In genomic region chr5:138605254-138605972, GRCh38 we compare ENCODE assay signal across 11 cellular contexts. TPM values are rescaled to one million over a fixed set of nuclear protein-coding genes. Genes with fewer than 3 reads are reported as not detected.
A peak's percentile ranks its signal among the peaks of the same experiment; 100 is the strongest.
DNase-seq lines count a peak whose midpoint lies in the region; ATAC-seq and TF ChIP-seq lines count a peak whose summit lies in the region.
"Had no signal": no experiment of that assay in that cellular context is flagged by ENCODE, and none has a peak within 500 bp of the region (broad histone marks: within the 10 kb centered on the region; RNA-seq: fewer than 3 reads in every experiment).

No MANE protein-coding gene starts in this region.

- TF ChIP-seq POLR2A in GM18505 (IDR thresholded peaks at IDR 0.05; ENCODE audit: borderline replicate concordance, extremely low read depth, insufficient read depth, insufficient read length): no peak

- H3K4me1 Mint-ChIP-seq in activated T-cell treated with anti-CD3 and anti-CD28 coated beads, Interleukin-2, amount 50 U/mL, for 4 hours (ENCODE audit: low read depth): peaks cover 12% of the 10 kb centered on the region
- H3K4me1 Mint-ChIP-seq in activated T-cell treated with anti-CD3 and anti-CD28 coated beads, Interleukin-2, amount 50 U/mL, for 24 hours (ENCODE audit: low read depth): peaks cover 19% of the 10 kb centered on the region

- no peak overlapping the region for H3K4me3 Mint-ChIP-seq in activated T-cell treated with anti-CD3 and anti-CD28 coated beads, Interleukin-2, amount 50 U/mL, for 4 hours
- H3K4me3 Mint-ChIP-seq in activated T-cell treated with anti-CD3 and anti-CD28 coated beads, Interleukin-2, amount 50 U/mL, for 24 hours: no peak overlapping the region
- H3K4me3 Mint-ChIP-seq: activated CD8-positive, alpha-beta T cell treated with anti-CD3 and anti-CD28 coated beads, Interleukin-2, amount 10 ng/mL, durations not matched to agents 7 days and 5 days had no signal

- no peaks in the 10 kb centered on the region for H3K36me3 Mint-ChIP-seq in activated T-cell treated with anti-CD3 and anti-CD28 coated beads, Interleukin-2, amount 50 U/mL, for 4 hours (ENCODE audit: insufficient read depth)
- H3K36me3 Mint-ChIP-seq in activated T-cell treated with anti-CD3 and anti-CD28 coated beads, Interleukin-2, amount 50 U/mL, for 24 hours (ENCODE audit: low read depth): no peaks in the 10 kb centered on the region

- H3K9me3 Mint-ChIP-seq in activated T-cell treated with anti-CD3 and anti-CD28 coated beads, Interleukin-2, amount 50 U/mL, for 4 hours: no peaks in the 10 kb centered on the region
- no peaks in the 10 kb centered on the region for H3K9me3 Mint-ChIP-seq in activated T-cell treated with anti-CD3 and anti-CD28 coated beads, Interleukin-2, amount 50 U/mL, for 24 hours

- no peak for TF ChIP-seq CTCF in colonic mucosa (IDR thresholded peaks at IDR 0.05)

- no peaks in the 10 kb centered on the region for H3K27me3 ChIP-seq in colonic mucosa

- H3K27ac ChIP-seq in colonic mucosa: no peak overlapping the region
- H3K27ac ChIP-seq: psoas muscle had no signal

- peaks cover 44% of the 10 kb centered on the region for H3K27me3 Mint-ChIP-seq in activated T-cell treated with anti-CD3 and anti-CD28 coated beads, Interleukin-2, amount 50 U/mL, for 4 hours (ENCODE audit: low read depth)
- peaks cover 70% of the 10 kb centered on the region for H3K27me3 Mint-ChIP-seq in activated T-cell treated with anti-CD3 and anti-CD28 coated beads, Interleukin-2, amount 50 U/mL, for 24 hours

- H3K27ac Mint-ChIP-seq in activated T-cell treated with anti-CD3 and anti-CD28 coated beads, Interleukin-2, amount 50 U/mL, for 24 hours: no peak overlapping the region
- H3K27ac Mint-ChIP-seq: activated CD8-positive, alpha-beta T cell treated with anti-CD3 and anti-CD28 coated beads, Interleukin-2, amount 10 ng/mL, durations not matched to agents 7 days and 5 days had no signal

- H3K9ac ChIP-seq in colonic mucosa (ENCODE audit: low read depth in 2 of 2, low read length in 2 of 2): no peak overlapping the region

- ATAC-seq in GM18505 (IDR thresholded peaks at IDR 0.05; ENCODE audit: unreplicated experiment) (peak; percentile 64), GM21367 (IDR thresholded peaks at IDR 0.05; ENCODE audit: unreplicated experiment) (peak; percentile 41), HG03457 (IDR thresholded peaks at IDR 0.05; ENCODE audit: unreplicated experiment) (peak; percentile 57), left lobe of liver (peak; percentile 52)
- ATAC-seq in activated T-cell treated with anti-CD3 and anti-CD28 coated beads, Interleukin-2, amount 50 U/mL, for 4 hours: no peak
- ATAC-seq: activated CD8-positive, alpha-beta T cell treated with anti-CD3 and anti-CD28 coated beads, Interleukin-2, amount 10 ng/mL, durations not matched to agents 7 days and 5 days; psoas muscle had no signal

- H3K9me3 ChIP-seq in colonic mucosa: no peaks in the 10 kb centered on the region
- H3K9me3 ChIP-seq: psoas muscle had no signal

- H3K4me1 ChIP-seq in colonic mucosa: no peaks in the 10 kb centered on the region
- H3K4me1 ChIP-seq: psoas muscle had no signal

- H3K4me3 ChIP-seq in colonic mucosa: no peak overlapping the region
- H3K4me3 ChIP-seq: psoas muscle had no signal

- intact Hi-C loops in colonic mucosa (cut with DNase I): loop anchor here (10.0 kb wide), 1 partner anchor 1121 kb away; no protein-coding TSS in a partner anchor

- no peaks in the 10 kb centered on the region for H3K36me3 ChIP-seq in colonic mucosa

- DNase-seq in left lobe of liver (ENCODE audit: low spot score) (no peak), colonic mucosa (no peak), NCI-H1048 (lab: John Stamatoyannopoulos, UW) (no peak)
- DNase-seq in activated T-cell treated with anti-CD3 and anti-CD28 coated beads, Interleukin-2, amount 50 U/mL, for 4 hours: no peak
- no peak for DNase-seq in activated T-cell treated with anti-CD3 and anti-CD28 coated beads, Interleukin-2, amount 50 U/mL, for 24 hours
- DNase-seq: activated CD8-positive, alpha-beta T cell treated with anti-CD3 and anti-CD28 coated beads, Interleukin-2, amount 10 ng/mL, durations not matched to agents 7 days and 5 days; DMS53; psoas muscle had no signal

RNA-seq across cellular contexts. Expression of gene HSPA9, which starts 30.2 kb away (rescaled TPM):
- 201 TPM for total RNA-seq in left lobe of liver
- 100 to 1,000 TPM; 196 to 289 TPM for total RNA-seq in colonic mucosa
- 100 to 1,000 TPM; 701 to 707 (median 707) TPM for total RNA-seq in activated T-cell treated with anti-CD3 and anti-CD28 coated beads, Interleukin-2, amount 50 U/mL, for 4 hours

Comparison
In these comparisons a context has a peak if more than half of its experiments do, and no peak if none do; other contexts are left out.
1. ATAC-seq: peak in GM18505 (single experiment), GM21367 (single experiment), HG03457 (single experiment) and left lobe of liver (single experiment); none in activated T-cell treated with anti-CD3 and anti-CD28 coated beads, Interleukin-2, amount 50 U/mL, for 4 hours (0 of 2).